In the genomic region with DNA sequence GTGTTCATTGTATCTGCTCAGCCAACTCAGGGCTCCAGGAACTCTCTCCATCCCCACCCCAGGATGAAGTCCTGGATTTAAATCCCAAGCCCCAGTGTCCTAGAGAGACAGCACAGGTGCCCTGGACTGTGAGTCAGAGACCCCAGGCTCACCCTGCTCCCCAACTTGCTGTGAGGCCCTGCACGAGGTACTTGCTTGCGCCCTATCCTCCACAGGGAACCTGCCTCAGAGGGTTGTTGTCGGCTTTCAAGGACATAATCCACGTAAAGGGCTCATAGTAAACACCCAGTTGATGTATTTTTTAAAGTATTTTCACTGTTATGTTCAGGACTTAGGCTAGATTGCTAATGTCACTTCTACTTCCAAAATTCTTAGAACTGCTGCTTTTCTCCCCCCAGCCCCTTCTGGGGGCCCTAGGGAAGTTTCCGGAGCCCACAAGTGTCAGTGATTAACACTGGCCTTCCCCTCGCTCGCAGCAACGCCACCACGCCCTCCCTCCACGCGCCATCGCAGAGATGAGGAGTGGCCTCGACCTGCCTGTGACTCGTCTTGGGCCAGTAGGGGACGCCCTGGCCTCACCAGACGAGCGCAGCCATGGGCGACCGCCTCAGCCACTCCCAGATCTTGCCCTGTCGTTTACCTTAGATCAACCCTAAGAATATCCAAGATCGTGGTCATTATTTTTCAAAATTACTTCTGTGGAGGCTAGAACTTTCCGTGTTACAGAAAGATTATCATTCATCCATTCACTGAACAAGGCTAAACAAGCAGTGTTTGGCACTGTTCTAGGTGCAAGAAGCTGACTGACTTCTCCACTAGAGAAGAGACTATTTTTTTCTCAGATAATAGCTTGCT, we compare ENCODE assay signal across 8 cellular contexts.
DNase-seq lines count a peak whose midpoint lies in the region; ATAC-seq lines count a peak whose summit lies in the region.

No MANE protein-coding gene starts in this region.

- ATAC-seq in GM18867 (IDR thresholded peaks at IDR 0.05; ENCODE audit: unreplicated experiment) (peak; percentile 81), HG03103 (IDR thresholded peaks at IDR 0.05; ENCODE audit: low read depth, unreplicated experiment) (peak; percentile 62)

- peak; percentile 92 for DNase-seq in AG08395 (ENCODE audit: low spot score)
- peak; percentile 59 for DNase-seq in NCI-H2196 (lab: John Stamatoyannopoulos, UW; ENCODE audit: unreplicated experiment)
- DNase-seq in activated CD4-positive, CD25-positive, alpha-beta regulatory T cell (lab: John Stamatoyannopoulos, UW), result peak; percentile 67 to 74 (median 72)
- DNase-seq in central memory CD4-positive, alpha-beta T cell, result peak; percentile 70
- DNase-seq in left kidney (ENCODE audit: low read depth, low spot score), result peak; percentile 94
- DNase-seq in stimulated activated CD4-positive, alpha-beta T cell treated with anti-CD3 and anti-CD28 coated beads, Interleukin-2, amount 100 ng/mL, for 24 hours, result peak; percentile 88 to 89

Comparison
In these comparisons a context has a peak if more than half of its experiments do, and no peak if none do; other contexts are left out.
1. Peak in every context shown above with its lines: DNase-seq and ATAC-seq.